In the genomic region with DNA sequence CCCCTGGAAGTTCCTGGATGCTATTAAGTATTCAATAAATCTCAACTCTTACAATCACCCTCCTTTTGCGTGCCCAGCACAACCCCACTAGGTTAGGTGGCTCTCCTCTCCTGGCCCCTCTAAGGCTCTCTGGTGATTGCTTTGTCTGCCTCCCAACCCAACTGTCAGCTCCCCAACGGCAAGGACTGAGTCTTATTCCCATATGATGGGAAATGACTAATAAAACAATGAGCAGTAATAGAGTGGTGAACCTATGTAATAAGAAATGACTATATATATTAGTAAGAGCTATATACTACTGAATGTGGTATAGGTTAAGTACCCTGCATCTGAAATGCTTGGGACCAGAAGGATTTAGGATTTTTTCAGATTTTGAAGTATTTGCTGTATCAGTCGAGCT, we compare ENCODE assay signal across 23 cellular contexts. TPM values are rescaled to one million over a fixed set of nuclear protein-coding genes. Genes with fewer than 3 reads are reported as not detected.
DNase-seq lines count a peak whose midpoint lies in the region; ATAC-seq and TF ChIP-seq lines count a peak whose summit lies in the region.
"Had no signal": no experiment of that assay in that cellular context is flagged by ENCODE, and none has a peak within 500 bp of the region (broad histone marks: within the 10 kb centered on the region; RNA-seq: fewer than 3 reads in every experiment).

No MANE protein-coding gene starts in this region.

- no peak overlapping the region for H3K27ac Mint-ChIP-seq in activated T-cell treated with anti-CD3 and anti-CD28 coated beads, Interleukin-2, amount 50 U/mL, for 72 hours
- H3K27ac Mint-ChIP-seq in activated T-helper 17 cell treated with anti-CD3 and anti-CD28 coated beads, Interleukin-2, amount 50 U/mL, for 72 hours, result peak overlapping the region; percentile 81
- H3K27ac Mint-ChIP-seq in neural crest cell (ENCODE audit: unreplicated experiment), result peak overlapping the region; percentile 39

- no peak for TF ChIP-seq POLR2A in uterus (IDR thresholded peaks at IDR 0.05)

- H3K4me3 Mint-ChIP-seq in activated T-cell treated with anti-CD3 and anti-CD28 coated beads, Interleukin-2, amount 50 U/mL, for 72 hours, result peak overlapping the region; percentile 11 to 79
- H3K4me3 Mint-ChIP-seq in activated T-helper 17 cell treated with anti-CD3 and anti-CD28 coated beads, Interleukin-2, amount 50 U/mL, for 72 hours, result peak overlapping the region; percentile 44
- H3K4me3 Mint-ChIP-seq in neural crest cell, result no peak overlapping the region

- peaks cover 0 to 25% of the 10 kb centered on the region in 2 donors for H3K4me1 ChIP-seq in uterus
- H3K4me1 ChIP-seq: SJCRH30 had no signal

- peaks cover 7 to 17% of the 10 kb centered on the region in 2 donors for H3K36me3 Mint-ChIP-seq in activated T-cell treated with anti-CD3 and anti-CD28 coated beads, Interleukin-2, amount 50 U/mL, for 72 hours (ENCODE audit: insufficient read depth in 2 of 2)
- peaks cover 70% of the 10 kb centered on the region for H3K36me3 Mint-ChIP-seq in activated T-helper 17 cell treated with anti-CD3 and anti-CD28 coated beads, Interleukin-2, amount 50 U/mL, for 72 hours (ENCODE audit: low read depth)
- peaks cover 8% of the 10 kb centered on the region for H3K36me3 Mint-ChIP-seq in neural crest cell (ENCODE audit: low read depth)

- peak overlapping the region; percentile 61 to 91 for H3K27ac ChIP-seq in uterus
- H3K27ac ChIP-seq: lower lobe of right lung, pancreas, right lobe of liver, SJCRH30 had no signal

- H3K9me3 ChIP-seq in uterus, result no peaks in the 10 kb centered on the region
- H3K9me3 ChIP-seq: HAP-1, lower lobe of right lung, pancreas, right lobe of liver, SJCRH30 had no signal

- H3K36me3 ChIP-seq in uterus, result no peaks in the 10 kb centered on the region
- H3K36me3 ChIP-seq: SJCRH30 had no signal

- no peaks in the 10 kb centered on the region for H3K27me3 ChIP-seq in uterus
- H3K27me3 ChIP-seq: pancreas, right lobe of liver, SJCRH30 had no signal

- no peak for DNase-seq in activated T-cell treated with anti-CD3 and anti-CD28 coated beads, Interleukin-2, amount 50 U/mL, for 72 hours
- DNase-seq in activated T-cell treated with anti-CD3 and anti-CD28 coated beads, Interleukin-2, amount 50 U/mL, for 48 hours, result no peak
- DNase-seq in neural crest cell (ENCODE audit: low read depth, low spot score) (no peak), uterus (no peak), COLO829 (ENCODE audit: low spot score) (no peak), left ventricle myocardium superior (no peak)
- no peak for DNase-seq in stimulated activated CD4-positive, alpha-beta T cell treated with anti-CD3 and anti-CD28 coated beads, Interleukin-4, amount 100 ng/mL, for 1 hour
- DNase-seq: activated CD4-positive, CD25-positive, alpha-beta regulatory T cell; DMS153; GF-D8; lower lobe of right lung; NCI-H1436; NCI-H2171; NCI-H69; pancreas; right lobe of liver; SJCRH30; stimulated activated CD4-positive, alpha-beta T cell treated with anti-CD3 and anti-CD28 coated beads, Interleukin-1b, Interleukin-23, amount 100 ng/mL, for 48 hours had no signal

- intact Hi-C loops in uterus (cut with DNase I; ENCODE audit: low total_unique reads), result no loop called here
- intact Hi-C loops in left ventricle myocardium superior (cut with micrococcal nuclease), result no loop called here

- TF ChIP-seq CTCF in neural crest cell (conservative IDR thresholded peaks at IDR 0.05), result no peak
- no peak for TF ChIP-seq CTCF in uterus (IDR thresholded peaks at IDR 0.05)

- H3K4me3 ChIP-seq in uterus, result no peak overlapping the region
- H3K4me3 ChIP-seq: GM12878, HAP-1, lower lobe of right lung, pancreas, right lobe of liver, SJCRH30 had no signal

- H3K9me3 Mint-ChIP-seq in activated T-cell treated with anti-CD3 and anti-CD28 coated beads, Interleukin-2, amount 50 U/mL, for 72 hours, result no peaks in the 10 kb centered on the region
- no peaks in the 10 kb centered on the region for H3K9me3 Mint-ChIP-seq in activated T-helper 17 cell treated with anti-CD3 and anti-CD28 coated beads, Interleukin-2, amount 50 U/mL, for 72 hours
- H3K9me3 Mint-ChIP-seq in neural crest cell, result no peaks in the 10 kb centered on the region
- H3K9me3 Mint-ChIP-seq: CD14-positive monocyte had no signal

- H3K27me3 Mint-ChIP-seq in activated T-cell treated with anti-CD3 and anti-CD28 coated beads, Interleukin-2, amount 50 U/mL, for 72 hours (ENCODE audit: low read depth), result no peaks in the 10 kb centered on the region
- no peaks in the 10 kb centered on the region for H3K27me3 Mint-ChIP-seq in activated T-helper 17 cell treated with anti-CD3 and anti-CD28 coated beads, Interleukin-2, amount 50 U/mL, for 72 hours
- no peaks in the 10 kb centered on the region for H3K27me3 Mint-ChIP-seq in neural crest cell (ENCODE audit: low read depth)

- H3K4me1 Mint-ChIP-seq in activated T-cell treated with anti-CD3 and anti-CD28 coated beads, Interleukin-2, amount 50 U/mL, for 72 hours (ENCODE audit: low read depth), result peaks cover 72% of the 10 kb centered on the region
- peaks cover 15% of the 10 kb centered on the region for H3K4me1 Mint-ChIP-seq in activated T-helper 17 cell treated with anti-CD3 and anti-CD28 coated beads, Interleukin-2, amount 50 U/mL, for 72 hours
- H3K4me1 Mint-ChIP-seq in neural crest cell, result peaks cover 48% of the 10 kb centered on the region

- peak; percentile 52 to 64 for ATAC-seq in activated T-cell treated with anti-CD3 and anti-CD28 coated beads, Interleukin-2, amount 50 U/mL, for 72 hours (replicated peaks in 1 of 2)
- ATAC-seq in activated T-helper 17 cell treated with anti-CD3 and anti-CD28 coated beads, Interleukin-2, amount 50 U/mL, for 72 hours (replicated peaks), result peak; percentile 75
- ATAC-seq in left ventricle myocardium superior, result no peak
- ATAC-seq: HepG2, pancreas had no signal

RNA-seq across cellular contexts. Expression of a gene that starts 8.1 kb away (rescaled TPM):
- 10 to 100 TPM; 18.9 to 19.7 TPM for total RNA-seq in activated T-cell treated with anti-CD3 and anti-CD28 coated beads, Interleukin-2, amount 50 U/mL, for 72 hours
- total RNA-seq in activated T-helper 17 cell treated with anti-CD3 and anti-CD28 coated beads, Interleukin-2, amount 50 U/mL, for 72 hours, result 10 to 100 TPM; 16.7 to 23.5 TPM
- 51.2 and 51.8 TPM in 2 replicates for total RNA-seq in neural crest cell
- total RNA-seq in uterus, result 10 to 100 TPM; 14.3 to 52.6 (median 31.4) TPM
- 16.2 TPM for total RNA-seq in left ventricle myocardium superior
